Comparison of ENCODE assay signal across 8 cellular contexts in genomic region chr16:14285542-14286380, GRCh38.
DNase-seq lines count a peak whose midpoint lies in the region; ATAC-seq and TF ChIP-seq lines count a peak whose summit lies in the region.

No MANE protein-coding gene starts in this region.

- H3K9me3 ChIP-seq in BE2C, result no peaks in the 10 kb centered on the region

- ATAC-seq in HG03442 (IDR thresholded peaks at IDR 0.05; ENCODE audit: unreplicated experiment), result peak; percentile 59

- H3K4me3 ChIP-seq in BE2C (ENCODE audit: low read depth, low read length), result peak overlapping the region; percentile 91
- H3K4me3 ChIP-seq in coronary artery, result peak overlapping the region; percentile 94

- H3K36me3 ChIP-seq in BE2C, result no peaks in the 10 kb centered on the region

- H3K27me3 ChIP-seq in BE2C, result no peaks in the 10 kb centered on the region

- TF ChIP-seq CTCF in BE2C (IDR thresholded peaks at IDR 0.05; ENCODE audit: low read depth, low read length) (no peak), coronary artery (IDR thresholded peaks at IDR 0.05) (no peak)

- DNase-seq in BE2C, result peak; percentile 92
- peak; percentile 67 for DNase-seq in GM19240 (ENCODE audit: insufficient read length, low spot score)
- peak; percentile 84 for DNase-seq in NCI-H524 treated with DMSO at 0.1 percent for 48 hours (lab: John Stamatoyannopoulos, UW)
- DNase-seq in activated CD4-positive, alpha-beta T cell treated with anti-CD3 and anti-CD28 coated beads for 48 hours, result peak; percentile 96
- peak; percentile 96 for DNase-seq in coronary artery (ENCODE audit: low spot score)
- peak; percentile 97 for DNase-seq in left kidney (ENCODE audit: low read depth, low spot score)
- peak; percentile 95 to 98 for DNase-seq in stimulated activated CD4-positive, alpha-beta T cell treated with anti-CD3 and anti-CD28 coated beads, Interleukin-1b, Interleukin-23, amount 100 ng/mL, for 4 hours (ENCODE audit: low read depth in 2 of 2)

- no peaks in the 10 kb centered on the region for H3K4me1 ChIP-seq in BE2C

- peak overlapping the region; percentile 96 to 98 for H3K27ac ChIP-seq in coronary artery

Comparison
In these comparisons a context has a peak if more than half of its experiments do, and no peak if none do; other contexts are left out.
1. Peak in every context shown above with its lines: DNase-seq, ATAC-seq, H3K4me3 ChIP-seq and H3K27ac ChIP-seq.